23 cellular contexts compared by ENCODE assay signal in the genomic region with DNA sequence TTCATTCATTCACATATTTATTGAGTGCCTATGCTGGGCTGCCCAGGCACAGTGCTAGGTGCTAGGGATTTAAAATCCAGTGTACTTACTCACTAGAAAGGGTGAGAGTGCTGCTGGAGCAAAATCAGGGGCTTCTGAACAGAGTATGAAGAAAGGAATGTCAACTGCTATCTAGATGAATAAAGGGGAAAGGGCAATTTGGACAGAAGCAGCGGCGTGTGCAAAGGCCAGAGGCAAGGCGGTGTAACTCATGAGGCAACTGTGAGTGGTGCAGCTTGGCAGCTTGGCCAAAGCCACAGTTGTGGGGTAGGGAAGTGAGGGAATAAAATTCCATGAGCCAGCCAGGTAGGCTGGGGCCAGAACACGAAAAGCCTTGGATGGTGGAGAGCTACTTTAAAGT.
DNase-seq lines count a peak whose midpoint lies in the region; ATAC-seq, FAIRE-seq and TF ChIP-seq lines count a peak whose summit lies in the region.
"Had no signal": no experiment of that assay in that cellular context is flagged by ENCODE, and none has a peak within 500 bp of the region (broad histone marks: within the 10 kb centered on the region; RNA-seq: fewer than 3 reads in every experiment).

No MANE protein-coding gene starts in this region.

- ATAC-seq in HG02973 (IDR thresholded peaks at IDR 0.05; ENCODE audit: unreplicated experiment) = no peak
- no peak for ATAC-seq in GM19328 (IDR thresholded peaks at IDR 0.05; ENCODE audit: unreplicated experiment)
- ATAC-seq: activated CD4-positive, alpha-beta T cell treated with anti-CD3 and anti-CD28 coated beads for 36 hours had no signal

- H4K20me1 ChIP-seq in astrocyte (ENCODE audit: insufficient read depth, low read length) = no peaks in the 10 kb centered on the region

- peak; percentile 66 for DNase-seq in HFFc6
- peak; percentile 80 for DNase-seq in astrocyte (ENCODE audit: low read depth)
- DNase-seq in kidney tubule cell (ENCODE audit: low spot score) = peak; percentile 70
- DNase-seq in germinal center (ENCODE audit: low spot score) = no peak
- no peak for DNase-seq in H4 (ENCODE audit: low spot score)
- DNase-seq: activated CD4-positive, alpha-beta T cell treated with anti-CD3 and anti-CD28 coated beads for 36 hours; activated CD8-positive, alpha-beta memory T cell treated with anti-CD3 and anti-CD28 coated beads for 24 hours; activated gamma-delta T cell treated with Interleukin-2 at 50 U/mL for 16 hours; activated T-cell treated with anti-CD3 and anti-CD28 coated beads, Interleukin-2, amount 50 U/mL, for 1 hour; adrenal gland; caudate nucleus; CD4-positive, alpha-beta T cell; dermis blood vessel endothelial cell; GOT3; Kasumi-1; NCI-H1048; NCI-H187 treated with DMSO at 0.1 percent for 48 hours; NCI-H526 treated with DMSO at 0.1 percent for 48 hours; stimulated activated CD4-positive, alpha-beta T cell treated with anti-CD3 and anti-CD28 coated beads, Interleukin-4, amount 100 ng/mL, for 24 hours; stimulated activated naive CD4-positive, alpha-beta T cell; testis had no signal

- no peaks in the 10 kb centered on the region for H3K27me3 ChIP-seq in astrocyte (ENCODE audit: insufficient read depth, low read length)
- H3K27me3 ChIP-seq: adrenal gland, testis had no signal

- H3K9me3 ChIP-seq in astrocyte (ENCODE audit: insufficient read depth, low read depth, low read length) = no peaks in the 10 kb centered on the region
- H3K9me3 ChIP-seq: adrenal gland, testis had no signal

- TF ChIP-seq CTCF in HFFc6 (IDR thresholded peaks at IDR 0.05) (no peak), astrocyte (IDR thresholded peaks at IDR 0.05; ENCODE audit: insufficient read depth, low read depth, low read length) (no peak)

- H3K27me3 Mint-ChIP-seq in HFFc6 (ENCODE audit: insufficient read depth) (peaks cover 2% of the 10 kb centered on the region), astrocyte (ENCODE audit: low read depth, unreplicated experiment) (no peaks in the 10 kb centered on the region)
- H3K27me3 Mint-ChIP-seq: activated CD4-positive, alpha-beta T cell treated with anti-CD3 and anti-CD28 coated beads for 36 hours; CD4-positive, alpha-beta T cell had no signal

- peak overlapping the region; percentile 94 for H3K27ac ChIP-seq in astrocyte (ENCODE audit: low read depth, low read length)
- H3K27ac ChIP-seq: adrenal gland, testis had no signal

- no peaks in the 10 kb centered on the region for H3K79me2 ChIP-seq in astrocyte (ENCODE audit: insufficient read depth, low read length)

- H3K27ac Mint-ChIP-seq in HFFc6 (peak overlapping the region; percentile 93), astrocyte (ENCODE audit: unreplicated experiment) (peak overlapping the region; percentile 44)
- H3K27ac Mint-ChIP-seq: activated CD4-positive, alpha-beta T cell treated with anti-CD3 and anti-CD28 coated beads for 36 hours; CD4-positive, alpha-beta T cell had no signal

- H3K4me2 ChIP-seq in astrocyte (ENCODE audit: low read length) = peak overlapping the region; percentile 0

- H3K4me1 ChIP-seq in astrocyte (ENCODE audit: insufficient read depth, low read length) = peaks cover 49% of the 10 kb centered on the region
- H3K4me1 ChIP-seq: adrenal gland, testis had no signal

- H2AFZ ChIP-seq in astrocyte (ENCODE audit: low read depth, low read length) = no peak overlapping the region

- H3K36me3 Mint-ChIP-seq in HFFc6 (ENCODE audit: low read depth) (peaks cover 45% of the 10 kb centered on the region), astrocyte (ENCODE audit: low read depth, unreplicated experiment) (peaks cover 10% of the 10 kb centered on the region)

- peaks cover 96% of the 10 kb centered on the region for H3K4me1 Mint-ChIP-seq in HFFc6 (ENCODE audit: low read depth)
- H3K4me1 Mint-ChIP-seq in astrocyte (ENCODE audit: low read depth, unreplicated experiment) = peaks cover 47% of the 10 kb centered on the region

- H3K9me3 Mint-ChIP-seq in HFFc6 (no peaks in the 10 kb centered on the region), astrocyte (ENCODE audit: unreplicated experiment) (peaks cover 3% of the 10 kb centered on the region)
- H3K9me3 Mint-ChIP-seq: CD4-positive, alpha-beta T cell had no signal

- peak overlapping the region; percentile 31 for H3K4me3 Mint-ChIP-seq in HFFc6
- peak overlapping the region; percentile 17 for H3K4me3 Mint-ChIP-seq in astrocyte (ENCODE audit: unreplicated experiment)
- H3K4me3 Mint-ChIP-seq: activated CD4-positive, alpha-beta T cell treated with anti-CD3 and anti-CD28 coated beads for 36 hours; CD4-positive, alpha-beta T cell had no signal

- no peak for FAIRE-seq in astrocyte (lab: Jason Lieb, UNC)

- H3K36me3 ChIP-seq in astrocyte (ENCODE audit: insufficient read depth, low read length) = no peaks in the 10 kb centered on the region
- H3K36me3 ChIP-seq: adrenal gland had no signal

- H3K4me3 ChIP-seq in astrocyte (ENCODE audit: insufficient read depth, low read depth, low read length) = no peak overlapping the region
- H3K4me3 ChIP-seq: adrenal gland, testis had no signal

- H3K9ac ChIP-seq in astrocyte (ENCODE audit: low read length) = peak overlapping the region; percentile 74

Comparison
In these comparisons a context has a peak if more than half of its experiments do, and no peak if none do; other contexts are left out.
1. DNase-seq: peak in HFFc6 (single experiment), astrocyte (single experiment) and kidney tubule cell (single experiment); none in germinal center (single experiment) and H4 (single experiment).